22 cellular contexts compared by ENCODE assay signal in the genomic region with DNA sequence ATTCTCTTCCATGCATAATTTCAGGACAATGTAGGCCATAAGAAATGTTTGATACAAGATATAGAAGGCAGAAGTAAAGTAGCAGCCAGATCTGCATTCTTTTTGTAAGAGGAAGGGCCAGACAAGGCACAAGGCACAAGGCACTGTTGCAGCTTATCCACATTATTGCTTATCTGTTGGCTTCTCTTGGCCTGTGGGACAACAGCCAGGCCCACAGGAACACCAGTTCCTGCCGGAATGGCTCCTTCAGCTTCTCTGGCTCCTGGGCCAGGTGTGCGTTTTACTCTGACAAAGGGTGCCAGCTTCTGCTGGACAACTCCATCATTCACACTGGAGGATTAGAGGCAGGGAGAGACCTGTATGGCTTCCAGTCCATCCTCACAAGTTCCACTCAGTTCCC. TPM values are rescaled to one million over a fixed set of nuclear protein-coding genes. Genes with fewer than 3 reads are reported as not detected.
DNase-seq lines count a peak whose midpoint lies in the region; ATAC-seq, FAIRE-seq and TF ChIP-seq lines count a peak whose summit lies in the region.
"Had no signal": no experiment of that assay in that cellular context is flagged by ENCODE, and none has a peak within 500 bp of the region (broad histone marks: within the 10 kb centered on the region; RNA-seq: fewer than 3 reads in every experiment).

No MANE protein-coding gene starts in this region.

- TF ChIP-seq CTCF in pancreas (IDR thresholded peaks at IDR 0.05) = no peak
- TF ChIP-seq CTCF in Caco-2 (IDR thresholded peaks at IDR 0.05; ENCODE audit: insufficient read depth in 1 of 2, low read depth in 1 of 2, low read length in 1 of 2, severe bottlenecking in 1 of 2, unreplicated experiment in 1 of 2) = no peak

- H3K4me3 Mint-ChIP-seq in Caco-2 (ENCODE audit: unreplicated experiment) = no peak overlapping the region
- H3K4me3 Mint-ChIP-seq: B cell; CD4-positive, alpha-beta T cell; CD8-positive, alpha-beta T cell had no signal

- H3K27ac ChIP-seq in pancreas = no peak overlapping the region
- H3K27ac ChIP-seq: 22Rv1; A549; BLaER1 treated with 17β-estradiol and CSF1 and Interleukin-3, amounts not matched to agents 10 nM and 100 nM; C4-2B had no signal

- H3K27ac Mint-ChIP-seq in Caco-2 (ENCODE audit: unreplicated experiment) = no peak overlapping the region
- H3K27ac Mint-ChIP-seq: B cell; CD4-positive, alpha-beta T cell; CD8-positive, alpha-beta T cell had no signal

- H3K4me3 ChIP-seq in pancreas (no peak overlapping the region), Caco-2 (ENCODE audit: low read depth, low read length) (no peak overlapping the region)
- H3K4me3 ChIP-seq: A549; BLaER1 treated with 17β-estradiol and CSF1 and Interleukin-3, amounts not matched to agents 10 nM and 100 nM; GM12878 had no signal

- peaks cover 7% of the 10 kb centered on the region for H3K36me3 Mint-ChIP-seq in Caco-2 (ENCODE audit: insufficient read depth, unreplicated experiment)

- H3K9me3 Mint-ChIP-seq in Caco-2 (ENCODE audit: unreplicated experiment) = no peaks in the 10 kb centered on the region
- H3K9me3 Mint-ChIP-seq: CD4-positive, alpha-beta T cell; CD8-positive, alpha-beta T cell had no signal

- 14 to 42% methylated on average over 2 of the region's 2 CpGs for WGBS in pancreas, 2 donors

- no peak for DNase-seq in Right ventricle myocardium superior
- DNase-seq in Right ventricle myocardium inferior (ENCODE audit: missing footprints) = no peak
- DNase-seq in G401 (ENCODE audit: low spot score) = peak; percentile 19
- peak in 5 of 6 donors; percentile 40 to 67 (median 55) for DNase-seq in pancreas
- no peak for DNase-seq in Caco-2
- DNase-seq: AML-193; Calu3; CD4-positive, alpha-beta T cell; CD8-positive, alpha-beta T cell; COR-L47; DMS79 treated with DMSO at 0.1 percent for 48 hours; GDM1 had no signal

- CTCF ChIA-PET in Caco-2 (lab: Charles Lee) = interaction anchor here (1.6 kb wide), 1 partner anchor 10 kb away, joined by 5 read pairs; no protein-coding TSS in a partner anchor

- intact Hi-C loops in Right ventricle myocardium superior (cut with DNase I) = no loop called here
- intact Hi-C loops in Right ventricle myocardium inferior (cut with DNase I) = no loop called here
- intact Hi-C loops in pancreas (cut with DNase I) = no loop called here
- intact Hi-C loops in Caco-2 (cut with micrococcal nuclease; ENCODE audit: unreplicated experiment) = no loop called here

- peaks cover 0 to 2% (median 0%) of the 10 kb centered on the region in 3 donors for H3K36me3 ChIP-seq in pancreas
- H3K36me3 ChIP-seq in Caco-2 (ENCODE audit: control insufficient read depth, insufficient read depth, low read length) = no peaks in the 10 kb centered on the region; the same call in 1 of the 2 replicates

- H3K4me1 Mint-ChIP-seq in Caco-2 (ENCODE audit: low read depth, unreplicated experiment) = no peaks in the 10 kb centered on the region
- H3K4me1 Mint-ChIP-seq: B cell had no signal

- H3K9me3 ChIP-seq in pancreas (no peaks in the 10 kb centered on the region), Caco-2 (no peaks in the 10 kb centered on the region)
- H3K9me3 ChIP-seq: A549; BLaER1 treated with 17β-estradiol and CSF1 and Interleukin-3, amounts not matched to agents 10 nM and 100 nM had no signal

- BruUV-seq in Caco-2 (replicated peaks; lab: Mats Ljungman, UMichigan) = no TSS peak

- ATAC-seq in Right ventricle myocardium superior (ENCODE audit: poor library complexity) = peak; percentile 68
- no peak for ATAC-seq in Right ventricle myocardium inferior
- ATAC-seq in pancreas = peak; percentile 56 to 97 (median 82)
- ATAC-seq in GM21528 (IDR thresholded peaks at IDR 0.05; ENCODE audit: low FRiP score, unreplicated experiment) = no peak
- ATAC-seq: A549; CD8-positive, alpha-beta T cell; GM12878 had no signal

- H3K27me3 Mint-ChIP-seq in Caco-2 (ENCODE audit: insufficient read depth, unreplicated experiment) = no peaks in the 10 kb centered on the region
- H3K27me3 Mint-ChIP-seq: B cell; CD4-positive, alpha-beta T cell had no signal

- no peak for FAIRE-seq in pancreas (lab: Jason Lieb, UNC)
- FAIRE-seq: A549, D721Med, GM12878, GM12892, GM18507 had no signal

- H3K27me3 ChIP-seq in pancreas (no peaks in the 10 kb centered on the region), Caco-2 (replicated peaks; ENCODE audit: control insufficient read depth, insufficient read depth, low read length) (no peaks in the 10 kb centered on the region)
- H3K27me3 ChIP-seq: BLaER1 treated with 17β-estradiol and CSF1 and Interleukin-3, amounts not matched to agents 10 nM and 100 nM had no signal

- in situ Hi-C loops in G401 (cut with HindIII; ENCODE audit: low sequenced_read_pairs) = no loop called here

- POLR2A ChIA-PET in Caco-2 (lab: Charles Lee) = no interaction called here

- H3K4me1 ChIP-seq in pancreas = no peaks in the 10 kb centered on the region
- no peaks in the 10 kb centered on the region for H3K4me1 ChIP-seq in Caco-2
- H3K4me1 ChIP-seq: A549; BLaER1 treated with 17β-estradiol and CSF1 and Interleukin-3, amounts not matched to agents 10 nM and 100 nM had no signal

RNA-seq across cellular contexts. Expression of a gene that starts 29.2 kb away (rescaled TPM):
- 5.5 TPM for total RNA-seq in Right ventricle myocardium superior
- total RNA-seq in Right ventricle myocardium inferior = 5.7 TPM
- total RNA-seq in G401 (2014; rRNA removed; shearing (Covaris generic)) = 5.2 and 7.9 TPM in 2 replicates
- total RNA-seq in pancreas = 1 to 10 TPM; 1.9 to 3.2 (median 2.3) TPM
- polyA plus RNA-seq in pancreas = 1 to 10 TPM; 1.0 to 2.5 TPM
- total RNA-seq in Caco-2 (2022) = 6.4 and 7.1 TPM in 2 replicates

RNA-seq across cellular contexts. Expression of a gene that starts 34.9 kb away (rescaled TPM):
- total RNA-seq in Right ventricle myocardium superior (4.5 TPM), Right ventricle myocardium inferior (5.2 TPM), pancreas (1 to 10 TPM; 2.1 to 6.5 (median 5.1) TPM), Caco-2 (2022) (22.0 and 22.8 TPM in 2 replicates)
- 20.4 and 34.4 TPM in 2 replicates for total RNA-seq in G401 (2014; rRNA removed; shearing (Covaris generic))
- 1 to 10 TPM; 5.8 to 8.4 TPM for polyA plus RNA-seq in pancreas

Comparison
In these comparisons a context has a peak if more than half of its experiments do, and no peak if none do; other contexts are left out.
1. ATAC-seq: peak in Right ventricle myocardium superior (single experiment) and pancreas (4 of 4); none in Right ventricle myocardium inferior (single experiment) and GM21528 (single experiment).
2. DNase-seq: peak in G401 (single experiment) and pancreas (5 of 6); none in Right ventricle myocardium superior (single experiment), Right ventricle myocardium inferior (single experiment) and Caco-2 (0 of 2).